In genomic region chr13:30371649-30372265, GRCh38 we compare ENCODE assay signal across 8 cellular contexts. TPM values are rescaled to one million over a fixed set of nuclear protein-coding genes. Genes with fewer than 3 reads are reported as not detected.
A peak's percentile ranks its signal among the peaks of the same experiment; 100 is the strongest.
DNase-seq lines count a peak whose midpoint lies in the region; ATAC-seq and TF ChIP-seq lines count a peak whose summit lies in the region.

No MANE protein-coding gene starts in this region.

- H3K36me3 Mint-ChIP-seq in glutamatergic neuron (ENCODE audit: unreplicated experiment) = no peaks in the 10 kb centered on the region

- no peaks in the 10 kb centered on the region for H3K27me3 Mint-ChIP-seq in glutamatergic neuron (ENCODE audit: unreplicated experiment)

- H3K4me1 ChIP-seq in fibroblast of lung (ENCODE audit: control insufficient read depth, extremely low read depth, insufficient read depth, low read length) = no peaks in the 10 kb centered on the region

- H3K27ac Mint-ChIP-seq in glutamatergic neuron (ENCODE audit: unreplicated experiment) = no peak overlapping the region

- no peak overlapping the region for H3K4me3 Mint-ChIP-seq in glutamatergic neuron (ENCODE audit: unreplicated experiment)

- H4K20me1 ChIP-seq in fibroblast of lung (ENCODE audit: control insufficient read depth, extremely low read depth, insufficient read depth, low read length) = no peaks in the 10 kb centered on the region

- no peak overlapping the region for H3K27ac ChIP-seq in fibroblast of lung (ENCODE audit: insufficient read depth, low read length)

- H3K79me2 ChIP-seq in fibroblast of lung (ENCODE audit: control insufficient read depth, insufficient read depth, low read length) = no peaks in the 10 kb centered on the region

- H3K9me3 Mint-ChIP-seq in glutamatergic neuron (ENCODE audit: unreplicated experiment) = no peaks in the 10 kb centered on the region

- DNase-seq in NCI-H1436 treated with DMSO at 0.1 percent for 48 hours (lab: John Stamatoyannopoulos, UW) (peak; percentile 49), fibroblast of lung (ENCODE audit: low read depth in 2 of 2) (peak; percentile 50 to 72), NCI-H345 (lab: John Stamatoyannopoulos, UW) (no peak), glutamatergic neuron (no peak)
- peak; percentile 24 to 34 for DNase-seq in activated CD4-positive, alpha-beta T cell treated with anti-CD3 and anti-CD28 coated beads, Interleukin-2, amount 50 U/mL, for 4 hours
- peak; percentile 48 to 93 (median 74) for DNase-seq in stimulated activated naive CD4-positive, alpha-beta T cell (lab: John Stamatoyannopoulos, UW)

- no peaks in the 10 kb centered on the region for H3K9me3 ChIP-seq in fibroblast of lung (ENCODE audit: control insufficient read depth, insufficient read depth, low read depth, low read length)

- no peak overlapping the region for H3K4me2 ChIP-seq in fibroblast of lung (ENCODE audit: extremely low read depth, insufficient read depth, low read length)

- no peak for TF ChIP-seq CTCF in fibroblast of lung (conservative IDR thresholded peaks at IDR 0.05 in 1 of 2, IDR thresholded peaks at IDR 0.05 in 1 of 2; ENCODE audit: low read depth in 1 of 2, low read length in 2 of 2)
- no peak for TF ChIP-seq CTCF in glutamatergic neuron (IDR thresholded peaks at IDR 0.05; ENCODE audit: partially characterized antibody, unreplicated experiment)

- ATAC-seq in GM18519 (IDR thresholded peaks at IDR 0.05; ENCODE audit: low FRiP score, unreplicated experiment) (peak; percentile 61), HG02678 (IDR thresholded peaks at IDR 0.05; ENCODE audit: unreplicated experiment) (peak; percentile 73)

- H3K4me1 Mint-ChIP-seq in glutamatergic neuron (ENCODE audit: low read depth, unreplicated experiment) = no peaks in the 10 kb centered on the region

- no peak overlapping the region for H2AFZ ChIP-seq in fibroblast of lung (ENCODE audit: low read length)

- H3K9ac ChIP-seq in fibroblast of lung (ENCODE audit: insufficient read depth, low read length) = no peak overlapping the region

- H3K36me3 ChIP-seq in fibroblast of lung (ENCODE audit: control insufficient read depth, insufficient read depth, low read length) = no peaks in the 10 kb centered on the region

- H3K27me3 ChIP-seq in fibroblast of lung (ENCODE audit: control insufficient read depth, insufficient read depth, low read length) = peaks cover 2% of the 10 kb centered on the region

- H3K4me3 ChIP-seq in fibroblast of lung (replicated peaks in 1 of 4; ENCODE audit: control extremely low read depth in 1 of 4, insufficient read depth in 1 of 4, low read depth in 3 of 4, low read length in 4 of 4) = no peak overlapping the region

RNA-seq across cellular contexts. Expression of gene UBE2L5, which starts 50.5 kb away (rescaled TPM):
- total RNA-seq in fibroblast of lung (not detected in 2 replicates), glutamatergic neuron (ENCODE audit: unreplicated experiment) (not detected)
- polyA plus RNA-seq in fibroblast of lung = 0.17 and 0.20 TPM in 2 replicates
- 1.1 TPM in 1 of 2 replicates, not detected in the other for polyA plus RNA-seq in fibroblast of lung (2012)
- not detected in 2 replicates for polyA minus RNA-seq in fibroblast of lung (ENCODE audit: low replicate concordance)

Comparison
In these comparisons a context has a peak if more than half of its experiments do, and no peak if none do; other contexts are left out.
1. DNase-seq: peak in NCI-H1436 treated with DMSO at 0.1 percent for 48 hours (single experiment), activated CD4-positive, alpha-beta T cell treated with anti-CD3 and anti-CD28 coated beads, Interleukin-2, amount 50 U/mL, for 4 hours (2 of 2), fibroblast of lung (2 of 2) and stimulated activated naive CD4-positive, alpha-beta T cell (6 of 6); none in NCI-H345 (single experiment) and glutamatergic neuron (single experiment).